1 cellular context compared by ENCODE assay signal in genomic region chr14:73233564-73233963, GRCh38.
TF ChIP-seq lines count a peak whose summit lies in the region.

No MANE protein-coding gene starts in this region.

TF ChIP-seq in K562, 482 proteins besides CTCF, POLR2A, EP300 and RAD21 (continued from another document):
- no peak for TF ChIP-seq ZNF165 (CRISPR knock-in tag; IDR thresholded peaks at IDR 0.05; ENCODE audit: borderline replicate concordance)
- peak; percentile 71 for TF ChIP-seq MAFG (tag; conservative IDR thresholded peaks at IDR 0.05)
- no peak for TF ChIP-seq FIP1L1 (IDR thresholded peaks at IDR 0.05; ENCODE audit: low read depth, low read length, poor library complexity, severe bottlenecking)
- TF ChIP-seq MAFF (IDR thresholded peaks at IDR 0.05; ENCODE audit: low read length), result peak; percentile 59
